8 cellular contexts compared by ENCODE assay signal in the genomic region with DNA sequence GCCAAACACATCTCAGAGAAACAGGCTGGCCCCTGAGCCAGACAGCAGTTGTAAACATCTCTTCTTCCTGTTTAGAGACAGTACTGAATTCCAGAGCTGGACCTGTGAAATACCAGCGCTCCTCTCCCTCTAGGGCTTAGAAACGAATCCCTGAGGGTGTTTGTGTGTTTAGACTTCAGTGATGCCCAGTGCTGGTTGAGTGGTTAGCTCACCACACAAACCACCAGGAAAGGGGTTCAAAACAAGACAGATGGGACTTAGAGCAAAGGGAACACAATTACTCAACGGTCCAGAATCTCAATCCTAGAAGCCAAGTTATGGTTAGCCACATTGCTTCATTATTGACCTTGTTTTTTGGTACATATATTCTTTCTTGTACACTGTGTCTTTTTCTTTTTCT.
DNase-seq lines count a peak whose midpoint lies in the region; ATAC-seq and TF ChIP-seq lines count a peak whose summit lies in the region.

No MANE protein-coding gene starts in this region.

- H3K9me3 ChIP-seq in spleen (no peaks in the 10 kb centered on the region), BE2C (no peaks in the 10 kb centered on the region), colonic mucosa (no peaks in the 10 kb centered on the region)

- peak; percentile 57 for DNase-seq in AG20443 (ENCODE audit: low spot score)
- peak; percentile 100 for DNase-seq in M059J (ENCODE audit: low read depth)
- peak; percentile 20 for DNase-seq in epithelial cell of esophagus (ENCODE audit: low read depth)
- DNase-seq in spleen = no peak
- no peak for DNase-seq in BE2C
- DNase-seq in colonic mucosa = no peak
- DNase-seq in activated CD4-positive, CD25-positive, alpha-beta regulatory T cell treated with anti-CD3 and anti-CD28 coated beads, Interleukin-2, amount 50 U/mL, for 72 hours = no peak

- TF ChIP-seq POLR2A in spleen (IDR thresholded peaks at IDR 0.05) = no peak

- H3K27ac ChIP-seq in spleen = peak overlapping the region in 6 of 8 donors; percentile 6 to 68 (median 42)
- H3K27ac ChIP-seq in colonic mucosa = no peak overlapping the region

- intact Hi-C loops in spleen (cut with DNase I; ENCODE audit: low total_unique reads) = no loop called here
- intact Hi-C loops in colonic mucosa (cut with DNase I) = no loop called here

- H3K4me3 ChIP-seq in epithelial cell of esophagus (ENCODE audit: low read length) (no peak overlapping the region), spleen (no peak overlapping the region), BE2C (ENCODE audit: low read depth, low read length) (no peak overlapping the region), colonic mucosa (no peak overlapping the region)

- no peak for TF ChIP-seq CTCF in epithelial cell of esophagus (IDR thresholded peaks at IDR 0.05; ENCODE audit: insufficient read depth, low read depth, low read length, missing control alignments)
- no peak for TF ChIP-seq CTCF in spleen (IDR thresholded peaks at IDR 0.05 in 8 of 11, conservative IDR thresholded peaks at IDR 0.05 in 3 of 11)
- TF ChIP-seq CTCF in BE2C (IDR thresholded peaks at IDR 0.05; ENCODE audit: low read depth, low read length) = no peak
- TF ChIP-seq CTCF in colonic mucosa (IDR thresholded peaks at IDR 0.05) = no peak

- H3K27me3 ChIP-seq in spleen (replicated peaks in 1 of 7) (no peaks in the 10 kb centered on the region), BE2C (no peaks in the 10 kb centered on the region), colonic mucosa (no peaks in the 10 kb centered on the region)

- no peaks in the 10 kb centered on the region for H3K36me3 ChIP-seq in spleen
- no peaks in the 10 kb centered on the region for H3K36me3 ChIP-seq in BE2C
- H3K36me3 ChIP-seq in colonic mucosa = no peaks in the 10 kb centered on the region

- peaks cover 7 to 49% (median 21%) of the 10 kb centered on the region in 6 donors for H3K4me1 ChIP-seq in spleen
- H3K4me1 ChIP-seq in BE2C = no peaks in the 10 kb centered on the region
- no peaks in the 10 kb centered on the region for H3K4me1 ChIP-seq in colonic mucosa

- WGBS in spleen, 5 donors = 21 to 43% (median 33%) methylated on average over 3 of the region's 3 CpGs

- ATAC-seq in GM21529 (IDR thresholded peaks at IDR 0.05; ENCODE audit: unreplicated experiment) = peak; percentile 61

- H3K9ac ChIP-seq in colonic mucosa (ENCODE audit: low read depth in 2 of 2, low read length in 2 of 2) = peak overlapping the region in 1 of 2 donors; percentile 26

Comparison
In these comparisons a context has a peak if more than half of its experiments do, and no peak if none do; other contexts are left out.
1. DNase-seq: peak in AG20443 (single experiment), M059J (single experiment) and epithelial cell of esophagus (single experiment); none in spleen (single experiment), BE2C (single experiment), colonic mucosa (single experiment) and activated CD4-positive, CD25-positive, alpha-beta regulatory T cell treated with anti-CD3 and anti-CD28 coated beads, Interleukin-2, amount 50 U/mL, for 72 hours (single experiment).